In the genomic region with DNA sequence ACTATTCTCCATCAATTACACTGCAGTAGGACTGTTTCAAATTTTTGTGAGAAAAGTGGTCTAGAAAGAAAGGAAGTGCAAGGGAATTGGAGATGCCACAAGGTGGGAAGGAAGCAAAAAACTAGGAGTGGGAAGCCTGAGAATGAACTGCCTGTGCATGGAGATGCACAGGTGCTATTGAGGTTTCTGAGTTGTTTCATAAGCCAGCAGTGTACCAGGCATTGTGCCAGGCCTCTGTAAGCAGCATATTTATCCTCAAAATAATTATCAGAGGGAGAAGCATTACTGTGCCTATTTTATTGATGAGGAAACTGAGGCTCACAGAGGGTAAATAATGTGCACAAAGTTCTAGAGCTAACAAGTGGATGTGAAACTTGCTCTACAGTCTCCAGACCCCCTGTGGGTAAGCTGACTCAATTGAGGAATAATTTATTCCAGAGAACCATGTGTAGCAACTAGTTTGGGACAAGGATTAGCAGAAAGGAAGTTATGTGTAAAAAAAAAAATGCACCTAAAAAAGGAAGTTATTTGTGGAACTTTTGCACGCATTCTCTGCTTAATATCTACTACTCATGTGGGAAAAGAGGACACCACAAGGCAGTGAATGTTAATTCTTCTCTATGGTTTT, we compare ENCODE assay signal across 27 cellular contexts.
A peak's percentile ranks its signal among the peaks of the same experiment; 100 is the strongest.
DNase-seq lines count a peak whose midpoint lies in the region; ATAC-seq, FAIRE-seq and TF ChIP-seq lines count a peak whose summit lies in the region.
"Had no signal": no experiment of that assay in that cellular context is flagged by ENCODE, and none has a peak within 500 bp of the region (broad histone marks: within the 10 kb centered on the region; RNA-seq: fewer than 3 reads in every experiment).

No MANE protein-coding gene starts in this region.

- in situ Hi-C loops in GM12878 (cut with MboI) = no loop called here

- H3K4me3 ChIP-seq in GM12878 = no peak overlapping the region
- H3K4me3 ChIP-seq: adrenal gland, esophagus muscularis mucosa, K562, right lobe of liver, transverse colon had no signal

- peaks cover 4% of the 10 kb centered on the region for H3K9me3 Mint-ChIP-seq in stimulated activated effector memory CD8-positive, alpha-beta T cell treated with anti-CD3 and anti-CD28 coated beads, Interleukin-12 subunit alpha, Interleukin-12 subunit beta, amount 100 ng/mL, for 72 hours
- H3K9me3 Mint-ChIP-seq: activated CD8-positive, alpha-beta T cell treated with anti-CD3 and anti-CD28 coated beads for 36 hours; CD4-positive, alpha-beta T cell; endodermal cell; HFFc6; memory B cell; stimulated activated naive CD8-positive, alpha-beta T cell treated with anti-CD3 and anti-CD28 coated beads, Interleukin-15, Interleukin-2, amounts not matched to agents 100 ng/mL and 50 ng/mL, for 24 hours had no signal

- no peaks in the 10 kb centered on the region for H3K36me3 Mint-ChIP-seq in stimulated activated effector memory CD8-positive, alpha-beta T cell treated with anti-CD3 and anti-CD28 coated beads, Interleukin-12 subunit alpha, Interleukin-12 subunit beta, amount 100 ng/mL, for 72 hours
- H3K36me3 Mint-ChIP-seq: memory B cell, T-cell had no signal

- H3K4me1 ChIP-seq in GM12878 (ENCODE audit: control insufficient read depth, insufficient read depth, low read length) = peaks cover 11% of the 10 kb centered on the region
- H3K4me1 ChIP-seq: adrenal gland, right lobe of liver, transverse colon had no signal

- SMC1A ChIA-PET in GM12878 (lab: Charles Lee; ENCODE audit: uncharacterized antibody, unreplicated experiment) = no interaction called here

- no peak for TF ChIP-seq RAD21 in GM12878 (IDR thresholded peaks at IDR 0.05; ENCODE audit: insufficient read depth, low read depth, low read length)

- peak; percentile 49 for ATAC-seq in GM18511 (IDR thresholded peaks at IDR 0.05; ENCODE audit: unreplicated experiment)
- ATAC-seq in HG03378 (IDR thresholded peaks at IDR 0.05; ENCODE audit: unreplicated experiment) = peak; percentile 36
- ATAC-seq in GM12878 = no peak
- ATAC-seq in HG03460 (IDR thresholded peaks at IDR 0.05; ENCODE audit: unreplicated experiment) = no peak
- ATAC-seq in stimulated activated effector memory CD8-positive, alpha-beta T cell treated with anti-CD3 and anti-CD28 coated beads, Interleukin-12 subunit alpha, Interleukin-12 subunit beta, amount 100 ng/mL, for 72 hours = no peak
- ATAC-seq: activated CD8-positive, alpha-beta T cell treated with anti-CD3 and anti-CD28 coated beads for 36 hours; K562; left cardiac atrium; Panc1; right lobe of liver; T-cell had no signal

- H2AFZ ChIP-seq in GM12878 (ENCODE audit: control insufficient read depth, low read depth, low read length) = no peak overlapping the region

- H3K27ac ChIP-seq in GM12878 (ENCODE audit: control insufficient read depth, insufficient read depth) = no peak overlapping the region
- H3K27ac ChIP-seq: adrenal gland, esophagus muscularis mucosa, right lobe of liver, transverse colon had no signal

- no peaks in the 10 kb centered on the region for H3K4me1 Mint-ChIP-seq in stimulated activated effector memory CD8-positive, alpha-beta T cell treated with anti-CD3 and anti-CD28 coated beads, Interleukin-12 subunit alpha, Interleukin-12 subunit beta, amount 100 ng/mL, for 72 hours
- H3K4me1 Mint-ChIP-seq: T-cell had no signal

- POLR2A ChIA-PET in GM12878 (lab: Charles Lee) = no interaction called here

- TF ChIP-seq POLR2A in GM12878 (IDR thresholded peaks at IDR 0.05; ENCODE audit: low read depth, low read length) = no peak

- no peaks in the 10 kb centered on the region for H3K27me3 ChIP-seq in GM12878 (replicated peaks in 1 of 2; ENCODE audit: control insufficient read depth in 2 of 2, insufficient read depth in 2 of 2, low read length in 1 of 2)
- H3K27me3 ChIP-seq: adrenal gland, esophagus muscularis mucosa, right lobe of liver, transverse colon had no signal

- H3K4me3 Mint-ChIP-seq in stimulated activated effector memory CD8-positive, alpha-beta T cell treated with anti-CD3 and anti-CD28 coated beads, Interleukin-12 subunit alpha, Interleukin-12 subunit beta, amount 100 ng/mL, for 72 hours = no peak overlapping the region
- H3K4me3 Mint-ChIP-seq: activated CD8-positive, alpha-beta T cell treated with anti-CD3 and anti-CD28 coated beads for 36 hours; CD4-positive, alpha-beta T cell; endodermal cell; HFFc6; memory B cell; stimulated activated naive CD8-positive, alpha-beta T cell treated with anti-CD3 and anti-CD28 coated beads, Interleukin-15, Interleukin-2, amounts not matched to agents 100 ng/mL and 50 ng/mL, for 24 hours; T-cell had no signal

- no peak overlapping the region for H3K4me2 ChIP-seq in GM12878 (ENCODE audit: control insufficient read depth, insufficient read depth)

- no peak overlapping the region for H3K9ac ChIP-seq in GM12878 (ENCODE audit: control insufficient read depth, insufficient read depth, low read length)

- H3K36me3 ChIP-seq in GM12878 (ENCODE audit: control insufficient read depth in 2 of 2, insufficient read depth in 2 of 2, low read length in 1 of 2) = no peaks in the 10 kb centered on the region
- H3K36me3 ChIP-seq: adrenal gland, esophagus muscularis mucosa, right lobe of liver, transverse colon had no signal

- RAD21 ChIA-PET in GM12878 (lab: Charles Lee; ENCODE audit: unreplicated experiment) = no interaction called here

- WGBS in GM12878 (ENCODE audit: insufficient coverage, insufficient replicate concordance, low lambda C conversion rate, missing lambda C conversion rate) = 84% methylated on average over 1 of the region's 1 CpG

- CTCF ChIA-PET in GM12878 (lab: Yijun Ruan, JAX) = interaction anchor here (1.0 kb wide), 1 partner anchor 17 kb away, joined by 3 read pairs; no protein-coding TSS in a partner anchor

- FAIRE-seq in GM12878 (lab: Jason Lieb, UNC) = no peak
- FAIRE-seq: K562 had no signal

- DNase-seq in NOMO-1 treated with dmso at 0.1 percent for 144 hours (lab: John Stamatoyannopoulos, UW; ENCODE audit: unreplicated experiment) (peak; percentile 76), GM12878 (ENCODE audit: low read depth, low spot score) (no peak)
- no peak for DNase-seq in stimulated activated CD4-positive, alpha-beta T cell treated with anti-CD3 and anti-CD28 coated beads, Interleukin-2, amount 100 ng/mL, for 24 hours
- no peak for DNase-seq in stimulated activated effector memory CD8-positive, alpha-beta T cell treated with anti-CD3 and anti-CD28 coated beads, Interleukin-12 subunit alpha, Interleukin-12 subunit beta, amount 100 ng/mL, for 72 hours (ENCODE audit: low spot score in 2 of 2)
- DNase-seq: activated CD4-positive, alpha-beta T cell treated with anti-CD3 and anti-CD28 coated beads for 1 hour; activated CD8-positive, alpha-beta T cell treated with anti-CD3 and anti-CD28 coated beads for 36 hours; activated gamma-delta T cell treated with Interleukin-2 at 50 U/mL for 16 hours; adrenal gland; CD4-positive, alpha-beta T cell; endodermal cell; foreskin melanocyte; HFFc6; left cardiac atrium; NCI-H187 treated with DMSO at 0.1 percent for 48 hours; posterior cingulate gyrus; right lobe of liver; SIG-M5; T-cell; transverse colon had no signal

- TF ChIP-seq EP300 in GM12878 (IDR thresholded peaks at IDR 0.05; ENCODE audit: borderline replicate concordance in 1 of 2, control insufficient read depth in 1 of 2, low read depth in 2 of 2, low read length in 2 of 2) = no peak

- H3K79me2 ChIP-seq in GM12878 (ENCODE audit: control insufficient read depth, insufficient read depth, low read length) = no peaks in the 10 kb centered on the region

- H4K20me1 ChIP-seq in GM12878 (ENCODE audit: control insufficient read depth, insufficient read depth) = no peaks in the 10 kb centered on the region

- BruUV-seq in GM12878 (replicated peaks; lab: Mats Ljungman, UMichigan) = no TSS peak

- no peak overlapping the region for H3K27ac Mint-ChIP-seq in stimulated activated effector memory CD8-positive, alpha-beta T cell treated with anti-CD3 and anti-CD28 coated beads, Interleukin-12 subunit alpha, Interleukin-12 subunit beta, amount 100 ng/mL, for 72 hours
- H3K27ac Mint-ChIP-seq: activated CD8-positive, alpha-beta T cell treated with anti-CD3 and anti-CD28 coated beads for 36 hours; CD4-positive, alpha-beta T cell; endodermal cell; HFFc6; memory B cell; stimulated activated naive CD8-positive, alpha-beta T cell treated with anti-CD3 and anti-CD28 coated beads, Interleukin-15, Interleukin-2, amounts not matched to agents 100 ng/mL and 50 ng/mL, for 24 hours; T-cell had no signal

- no peaks in the 10 kb centered on the region for H3K9me3 ChIP-seq in GM12878 (replicated peaks; ENCODE audit: control insufficient read depth, insufficient read depth, low read length)
- H3K9me3 ChIP-seq: adrenal gland, esophagus muscularis mucosa, right lobe of liver, transverse colon had no signal

- intact Hi-C loops in GM12878 (cut with micrococcal nuclease; ENCODE audit: unreplicated experiment) = no loop called here

- TF ChIP-seq CTCF in GM12878 (IDR thresholded peaks at IDR 0.05 in 2 of 3, conservative IDR thresholded peaks at IDR 0.05 in 1 of 3; ENCODE audit: control insufficient read depth in 2 of 3, extremely low read depth in 1 of 3, insufficient read depth in 1 of 3, low read depth in 3 of 3, low read length in 3 of 3) = no peak

TF ChIP-seq in GM12878, 131 proteins besides CTCF, POLR2A, EP300 and RAD21:
- TF ChIP-seq NFIC (IDR thresholded peaks at IDR 0.05; ENCODE audit: low read depth, low read length) = peak; percentile 42; the same call in 1 of the 2 replicates
- no peak for TF ChIP-seq ZNF274 (IDR thresholded peaks at IDR 0.05; ENCODE audit: insufficient read depth, insufficient read length)
- no peak for TF ChIP-seq MXI1 (IDR thresholded peaks at IDR 0.05; ENCODE audit: low read depth, low read length)
- no peak for TF ChIP-seq YY1 (IDR thresholded peaks at IDR 0.05; ENCODE audit: low read depth, low read length)
- no peak for TF ChIP-seq GABPA (IDR thresholded peaks at IDR 0.05; ENCODE audit: low read depth)
- TF ChIP-seq RUNX3 (IDR thresholded peaks at IDR 0.05; ENCODE audit: low read length) = peak; percentile 63
- TF ChIP-seq POLR2AphosphoS5 (IDR thresholded peaks at IDR 0.05; ENCODE audit: low read length) = no peak
- TF ChIP-seq RB1 (IDR thresholded peaks at IDR 0.05; ENCODE audit: borderline replicate concordance) = no peak
- TF ChIP-seq IRF4 (IDR thresholded peaks at IDR 0.05; ENCODE audit: low read depth, low read length) = no peak
- TF ChIP-seq EED (IDR thresholded peaks at IDR 0.05; ENCODE audit: low read depth) = peak; percentile 56; the same call in 1 of the 2 replicates
- TF ChIP-seq PAX5 (IDR thresholded peaks at IDR 0.05; ENCODE audit: borderline replicate concordance, low read depth, low read length) = no peak
- TF ChIP-seq JUNB (IDR thresholded peaks at IDR 0.05) = peak; percentile 41; the same call in 1 of the 2 replicates
- no peak for TF ChIP-seq TBL1XR1 (IDR thresholded peaks at IDR 0.05; ENCODE audit: low read depth, low read length)
- no peak for TF ChIP-seq JUND (IDR thresholded peaks at IDR 0.05; ENCODE audit: low read depth, low read length)
- no peak for TF ChIP-seq SUPT20H (IDR thresholded peaks at IDR 0.05; ENCODE audit: borderline replicate concordance, control insufficient read depth, low read depth, low read length)
- no peak for TF ChIP-seq NFXL1 (IDR thresholded peaks at IDR 0.05; ENCODE audit: borderline replicate concordance)

Comparison
In these comparisons a context has a peak if more than half of its experiments do, and no peak if none do; other contexts are left out.
1. ATAC-seq: peak in GM18511 (single experiment) and HG03378 (single experiment); none in GM12878 (single experiment), HG03460 (single experiment) and stimulated activated effector memory CD8-positive, alpha-beta T cell treated with anti-CD3 and anti-CD28 coated beads, Interleukin-12 subunit alpha, Interleukin-12 subunit beta, amount 100 ng/mL, for 72 hours (single experiment).